Comparison of ENCODE assay signal across 10 cellular contexts in genomic region chr19:23799321-23799720, GRCh38. TPM values are rescaled to one million over a fixed set of nuclear protein-coding genes. Genes with fewer than 3 reads are reported as not detected.
A peak's percentile ranks its signal among the peaks of the same experiment; 100 is the strongest.
DNase-seq lines count a peak whose midpoint lies in the region; ATAC-seq, FAIRE-seq and TF ChIP-seq lines count a peak whose summit lies in the region.
"Had no signal": no experiment of that assay in that cellular context is flagged by ENCODE, and none has a peak within 500 bp of the region (broad histone marks: within the 10 kb centered on the region; RNA-seq: fewer than 3 reads in every experiment).

No MANE protein-coding gene starts in this region.

- CTCF ChIA-PET in RWPE1 (lab: Yijun Ruan, JAX) = no interaction called here

- H3K27ac ChIP-seq in pancreas (no peak overlapping the region), RWPE1 (no peak overlapping the region)

- intact Hi-C loops in pancreas (cut with DNase I) = no loop called here

- 77 to 83% methylated on average over 3 of the region's 5 CpGs for WGBS in pancreas, 2 donors

- FAIRE-seq in pancreas (lab: Jason Lieb, UNC) = no peak

- POLR2A ChIA-PET in RWPE1 (lab: Yijun Ruan, JAX; ENCODE audit: low non-redundant PET) = no interaction called here

- no peaks in the 10 kb centered on the region for H3K9me3 ChIP-seq in pancreas

- H3K4me3 ChIP-seq in pancreas = no peak overlapping the region

- H3K4me1 ChIP-seq in pancreas = no peaks in the 10 kb centered on the region

- no peaks in the 10 kb centered on the region for H3K36me3 ChIP-seq in pancreas

- TF ChIP-seq CTCF in pancreas (IDR thresholded peaks at IDR 0.05) (no peak), RWPE1 (conservative IDR thresholded peaks at IDR 0.05; ENCODE audit: low read depth) (no peak)

- ATAC-seq in pancreas = peak in 3 of 4 donors; percentile 28 to 71 (median 41)

- DNase-seq in activated gamma-delta T cell treated with Interleukin-2 at 50 U/mL for 16 hours (peak; percentile 29), activated gamma-delta T cell (lab: John Stamatoyannopoulos, UW) (no peak), NCI-H2029 (lab: John Stamatoyannopoulos, UW) (peak; percentile 79), activated T-helper 1 cell treated with Interleukin-2 at 50 U/mL for 16 hours (ENCODE audit: low read depth) (peak; percentile 15), pancreas (no peak), RWPE1 (ENCODE audit: low spot score) (no peak), ureter (ENCODE audit: low spot score) (no peak), pons (ENCODE audit: low spot score) (no peak)
- DNase-seq: foreskin melanocyte, mesendoderm had no signal

- no peaks in the 10 kb centered on the region for H3K27me3 ChIP-seq in pancreas

RNA-seq across cellular contexts. Expression of gene ZNF681, which starts 40.6 kb away (rescaled TPM):
- total RNA-seq in pancreas (1 to 10 TPM in 5 of 6 donors, under 1 TPM in 1; 0.87 to 2.1 (median 1.3) TPM), ureter (6.8 TPM)
- polyA plus RNA-seq in pancreas = under 1 TPM; 0.30 to 0.59 TPM

Comparison
In these comparisons a context has a peak if more than half of its experiments do, and no peak if none do; other contexts are left out.
1. DNase-seq: peak in activated gamma-delta T cell treated with Interleukin-2 at 50 U/mL for 16 hours (single experiment), NCI-H2029 (single experiment) and activated T-helper 1 cell treated with Interleukin-2 at 50 U/mL for 16 hours (single experiment); none in activated gamma-delta T cell (single experiment), pancreas (0 of 6), RWPE1 (single experiment), ureter (single experiment) and pons (single experiment).